ENCODE assay signal across 24 cellular contexts in the genomic region with DNA sequence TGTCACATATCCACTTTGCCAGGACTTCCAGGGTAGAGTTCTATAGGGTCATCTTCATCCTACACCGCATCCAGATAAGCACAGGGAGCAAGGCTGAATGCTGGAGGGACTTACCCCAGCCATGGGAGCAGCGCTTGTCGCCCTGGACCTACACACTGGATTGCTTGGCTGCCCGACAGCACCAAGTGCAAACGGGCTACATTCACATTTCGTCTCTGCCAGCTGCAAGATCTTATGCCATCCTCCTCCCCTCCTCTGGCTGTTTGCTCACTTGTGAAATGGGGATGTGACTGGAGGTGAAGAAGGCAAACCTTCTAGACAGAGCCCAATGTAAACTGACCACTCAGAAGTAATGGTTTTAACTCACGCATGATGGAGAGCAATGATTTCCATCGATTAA. TPM values are rescaled to one million over a fixed set of nuclear protein-coding genes. Genes with fewer than 3 reads are reported as not detected.
"Had no signal": no experiment of that assay in that cellular context is flagged by ENCODE, and none has a peak within 500 bp of the region (broad histone marks: within the 10 kb centered on the region; RNA-seq: fewer than 3 reads in every experiment).

No MANE protein-coding gene starts in this region.

- H3K9me3 ChIP-seq: gastroesophageal sphincter, heart left ventricle, ovary, tibial artery had no signal

- H3K27ac ChIP-seq: coronary artery, gastroesophageal sphincter, heart left ventricle, ovary, tibial artery had no signal

- H3K27me3 ChIP-seq: ovary had no signal

- H3K4me3 ChIP-seq: coronary artery, gastroesophageal sphincter, heart left ventricle, ovary, tibial artery had no signal

- H3K4me1 ChIP-seq: gastroesophageal sphincter, heart left ventricle, tibial artery had no signal

- DNase-seq: activated CD4-positive, alpha-beta T cell treated with anti-CD3 and anti-CD28 coated beads for 48 hours; activated CD4-positive, CD25-positive, alpha-beta regulatory T cell; activated CD8-positive, alpha-beta T cell treated with anti-CD3 and anti-CD28 coated beads for 36 hours; activated naive CD4-positive, alpha-beta T cell treated with anti-CD3 and anti-CD28 coated beads for 36 hours; activated T-cell treated with anti-CD3 and anti-CD28 coated beads, Interleukin-2, amount 50 U/mL, for 24 hours; aorta; effector CD4-positive, alpha-beta T cell; heart left ventricle; kidney glomerular epithelial cell; mesenchymal stem cell; naive thymus-derived CD8-positive, alpha-beta T cell; ovary; stimulated activated CD4-positive, alpha-beta T cell treated with anti-CD3 and anti-CD28 coated beads, Interleukin-12 subunit alpha, Interleukin-12 subunit beta, amount 100 ng/mL, for 4 hours; stimulated activated CD4-positive, alpha-beta T cell treated with anti-CD3 and anti-CD28 coated beads, Interleukin-1b, Interleukin-23, amount 100 ng/mL, for 48 hours; stimulated activated CD8-positive, alpha-beta memory T cell treated with anti-CD3 and anti-CD28 coated beads, Interleukin-4, amount 100 ng/mL, for 48 hours; stimulated activated naive CD4-positive, alpha-beta T cell treated with Interleukin-2 at 50 U/mL for 16 hours; T-helper 1 cell; T1000; tibial artery had no signal

- ATAC-seq: activated CD8-positive, alpha-beta T cell treated with anti-CD3 and anti-CD28 coated beads for 36 hours; esophagus mucosa; gastroesophageal sphincter; naive thymus-derived CD8-positive, alpha-beta T cell had no signal

- H3K36me3 ChIP-seq: gastroesophageal sphincter, heart left ventricle, ovary, tibial artery had no signal

RNA-seq across cellular contexts. Expression of gene DDC, which starts 1.0 kb away (rescaled TPM):
- total RNA-seq: activated T-helper 2 cell treated with anti-CD3 and anti-CD28 coated beads, Interferon-gamma antibody, Interleukin-2, Interleukin-4, amounts not matched to agents 10 μg/mL and 5 μg/mL and 100 μg/mL, durations not matched to agents 14 hours and 24 hours and 36 hours; aorta; esophagus mucosa; gastroesophageal sphincter; heart left ventricle; naive thymus-derived CD8-positive, alpha-beta T cell; subcutaneous adipose tissue had no signal
- polyA plus RNA-seq: naive thymus-derived CD8-positive, alpha-beta T cell had no signal
